ENCODE assay signal across 12 cellular contexts in genomic region chr3:157166559-157166958, GRCh38. TPM values are rescaled to one million over a fixed set of nuclear protein-coding genes. Genes with fewer than 3 reads are reported as not detected.
DNase-seq lines count a peak whose midpoint lies in the region; ATAC-seq, FAIRE-seq and TF ChIP-seq lines count a peak whose summit lies in the region.
"Had no signal": no experiment of that assay in that cellular context is flagged by ENCODE, and none has a peak within 500 bp of the region (broad histone marks: within the 10 kb centered on the region; RNA-seq: fewer than 3 reads in every experiment).

No MANE protein-coding gene starts in this region.

- no peak overlapping the region for H3K4me3 ChIP-seq in HepG2 (replicated peaks in 1 of 3; ENCODE audit: insufficient read depth in 1 of 3, low read depth in 2 of 3, low read length in 3 of 3)
- H3K4me3 ChIP-seq: gastroesophageal sphincter had no signal

- TF ChIP-seq RAD21 in HepG2 (CRISPR knock-in tag; IDR thresholded peaks at IDR 0.05): no peak

- POLR2A ChIA-PET in HepG2 (lab: Yijun Ruan, JAX): interaction anchor here (8.5 kb wide), 1 partner anchor 8 kb away, joined by 484 read pairs; no protein-coding TSS in a partner anchor

- no peak overlapping the region for H3K4me2 ChIP-seq in HepG2 (ENCODE audit: low read depth, low read length)

- no peaks in the 10 kb centered on the region for H4K20me1 ChIP-seq in HepG2 (ENCODE audit: insufficient read depth, low read length)

- no peak overlapping the region for H3K27ac ChIP-seq in HepG2 (ENCODE audit: extremely low read length, insufficient read depth, low read length)
- H3K27ac ChIP-seq: gastroesophageal sphincter had no signal

- ATAC-seq in GM18517 (IDR thresholded peaks at IDR 0.05; ENCODE audit: unreplicated experiment) (peak; percentile 72), GM21723 (IDR thresholded peaks at IDR 0.05; ENCODE audit: unreplicated experiment) (peak; percentile 56), HG03439 (IDR thresholded peaks at IDR 0.05; ENCODE audit: unreplicated experiment) (peak; percentile 60), HepG2 (peak; percentile 24; the same call in 1 of the 3 replicates)
- ATAC-seq: gastroesophageal sphincter; naive thymus-derived CD4-positive, alpha-beta T cell had no signal

- WGBS in HepG2 (ENCODE audit: low lambda C conversion rate): 9% methylated on average over 2 of the region's 2 CpGs

- no peak for TF ChIP-seq CTCF in HepG2 (CRISPR knock-in tag; IDR thresholded peaks at IDR 0.05)

- TF ChIP-seq EP300 in HepG2 (IDR thresholded peaks at IDR 0.05; ENCODE audit: low read depth in 2 of 2, low read length in 2 of 2) (no peak), HepG2 (CRISPR knock-in tag; IDR thresholded peaks at IDR 0.05; ENCODE audit: borderline replicate concordance) (no peak)

- H3K36me3 ChIP-seq in HepG2 (replicated peaks in 1 of 2; ENCODE audit: control insufficient read depth in 1 of 2, insufficient read depth in 2 of 2, low read length in 2 of 2): no peaks in the 10 kb centered on the region
- H3K36me3 ChIP-seq: gastroesophageal sphincter had no signal

- in situ Hi-C loops in HepG2 (cut with HindIII; ENCODE audit: extremely low pct_ligation_motif_present, low pct_unique_long_range_greater_than_20kb): no loop called here

- TF ChIP-seq POLR2A in HepG2 (IDR thresholded peaks at IDR 0.05; ENCODE audit: insufficient read depth in 1 of 2, low read depth in 2 of 2, low read length in 2 of 2): no peak

- FAIRE-seq in HepG2 (lab: Jason Lieb, UNC): no peak
- FAIRE-seq: H1 had no signal

- H3K27me3 ChIP-seq in HepG2 (ENCODE audit: control insufficient read depth in 1 of 2, insufficient read depth in 2 of 2, low read length in 2 of 2): no peaks in the 10 kb centered on the region
- H3K27me3 ChIP-seq: gastroesophageal sphincter had no signal

- no peak overlapping the region for H3K9ac ChIP-seq in HepG2 (ENCODE audit: insufficient read depth, low read depth, low read length)

- DNase-seq in HepG2 (ENCODE audit: low spot score) (no peak), globus pallidus (ENCODE audit: low spot score) (no peak), SIG-M5 treated with dmso at 0.1 percent for 504 hours (lab: John Stamatoyannopoulos, UW; ENCODE audit: unreplicated experiment) (no peak), DMS114 treated with DMSO at 0.1 percent for 48 hours (lab: John Stamatoyannopoulos, UW; ENCODE audit: unreplicated experiment) (no peak)
- no peak for DNase-seq in stimulated activated CD4-positive, alpha-beta T cell treated with anti-CD3 and anti-CD28 coated beads, Interleukin-15, amount 100 ng/mL, for 24 hours
- DNase-seq: activated CD4-positive, alpha-beta memory T cell treated with anti-CD3 and anti-CD28 coated beads, Interleukin-2, amount 10 ng/mL, durations not matched to agents 7 days and 5 days; naive thymus-derived CD4-positive, alpha-beta T cell had no signal

- no peak overlapping the region for H2AFZ ChIP-seq in HepG2 (ENCODE audit: low read length)

- H3K79me2 ChIP-seq in HepG2 (ENCODE audit: insufficient read depth, low read length): no peaks in the 10 kb centered on the region

- H3K4me1 ChIP-seq in HepG2 (ENCODE audit: insufficient read depth, low read length): peaks cover 39% of the 10 kb centered on the region

- no TSS peak for BruUV-seq in HepG2 (replicated peaks; lab: Mats Ljungman, UMichigan)

- no peaks in the 10 kb centered on the region for H3K9me3 ChIP-seq in HepG2 (ENCODE audit: low read length)
- H3K9me3 ChIP-seq: gastroesophageal sphincter had no signal

- intact Hi-C loops in HepG2 (cut with micrococcal nuclease; ENCODE audit: unreplicated experiment): no loop called here

- CTCF ChIA-PET in HepG2 (lab: Yijun Ruan, JAX; ENCODE audit: low intra/inter-chr PET ratio, low total read pairs): no interaction called here

TF ChIP-seq in HepG2, 621 proteins besides CTCF, POLR2A, EP300 and RAD21:
- TF ChIP-seq BRD4 (CRISPR knock-in tag; IDR thresholded peaks at IDR 0.05): no peak
- 0 out of 2 replicates have a peak, but pooled peaks have one; percentile 18 for TF ChIP-seq ZNF7 (CRISPR knock-in tag; IDR thresholded peaks at IDR 0.05)

RNA-seq across cellular contexts. Expression of gene CCNL1, which starts 6.6 kb away (rescaled TPM):
- 23.5 and 151 TPM in 2 replicates for total RNA-seq in HepG2 (2016; rRNA removed; fragmentation: Illumina TruSeq; extraction: Trizol)
- 18.9 and 19.9 TPM in 2 replicates for total RNA-seq in HepG2 (2016; cell fraction: cytosol; rRNA removed; fragmentation: Illumina TruSeq; extraction: Trizol; ENCODE audit: low read depth)
- 22.0 and 151 TPM in 2 replicates for total RNA-seq in HepG2 (2016; cell fraction: insoluble cytoplasmic fraction; rRNA removed; fragmentation: Illumina TruSeq; extraction: Trizol)
- 19.5 and 22.9 TPM in 2 replicates for total RNA-seq in HepG2 (2016; cell fraction: membrane; rRNA removed; fragmentation: Illumina TruSeq; extraction: Trizol)
- 552 TPM in 2 replicates for total RNA-seq in HepG2 (2016; cell fraction: nucleus; rRNA removed; fragmentation: Illumina TruSeq; extraction: Trizol)
- 303 and 309 TPM in 2 replicates for polyA plus RNA-seq in HepG2 (2011; rRNA removed)
- 35.9 and 39.3 TPM in 2 replicates for polyA plus RNA-seq in HepG2 (2011; cell fraction: cytosol; rRNA removed)
- 1,033 and 1,155 TPM in 2 replicates for polyA plus RNA-seq in HepG2 (2011; cell fraction: nucleus; rRNA removed)
- polyA plus RNA-seq in HepG2 (2012): 118 and 121 TPM in 2 replicates
- polyA plus RNA-seq in HepG2 (2016; cell fraction: cytosol; fragmentation: Illumina TruSeq; extraction: Trizol; ENCODE audit: low read depth): 4.9 and 6.1 TPM in 2 replicates
- polyA plus RNA-seq in HepG2 (2016; cell fraction: insoluble cytoplasmic fraction; fragmentation: Illumina TruSeq; extraction: Trizol; ENCODE audit: low read depth): 26.1 and 28.4 TPM in 2 replicates
- polyA plus RNA-seq in HepG2 (2016; cell fraction: membrane; fragmentation: Illumina TruSeq; extraction: Trizol; ENCODE audit: low read depth): 6.6 and 9.0 TPM in 2 replicates
- polyA plus RNA-seq in HepG2 (2016; cell fraction: nucleus; fragmentation: Illumina TruSeq; extraction: Trizol; ENCODE audit: insufficient read depth, low read depth): 607 and 612 TPM in 2 replicates
- 138 and 193 TPM in 2 replicates for polyA minus RNA-seq in HepG2 (2011; rRNA and poly(A)+ RNA removed; ENCODE audit: low replicate concordance)
- 30.6 and 49.5 TPM in 2 replicates for polyA minus RNA-seq in HepG2 (2011; cell fraction: cytosol; rRNA and poly(A)+ RNA removed)
- polyA minus RNA-seq in HepG2 (2011; cell fraction: nucleus; rRNA and poly(A)+ RNA removed): 1,410 and 1,557 TPM in 2 replicates
